In the genomic region with DNA sequence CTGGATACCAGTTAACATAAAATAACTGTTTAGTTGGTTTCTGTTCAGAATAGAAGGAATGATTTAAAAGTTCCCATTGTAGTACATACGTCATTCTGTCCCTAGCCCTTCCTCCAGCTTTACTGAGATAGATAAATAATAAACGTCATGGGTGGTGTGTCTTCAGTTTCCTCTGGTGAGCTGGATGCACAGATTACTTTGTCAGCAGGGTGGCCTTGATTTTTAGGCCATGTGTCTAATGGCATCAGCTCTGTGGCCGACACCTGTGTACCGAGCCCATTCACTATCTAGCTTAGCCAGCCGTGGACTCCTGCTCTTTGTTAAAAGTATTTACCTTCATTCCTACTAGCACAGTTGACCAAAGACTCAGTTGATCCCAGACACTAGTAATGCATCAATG, we compare ENCODE assay signal across 8 cellular contexts. TPM values are rescaled to one million over a fixed set of nuclear protein-coding genes. Genes with fewer than 3 reads are reported as not detected.
DNase-seq lines count a peak whose midpoint lies in the region; ATAC-seq and TF ChIP-seq lines count a peak whose summit lies in the region.
"Not testable (repeated sequence)": the region's sequence is repeated elsewhere in the genome, so short reads cannot be mapped to it uniquely, and the experiment has no call there.

No MANE protein-coding gene starts in this region.

- peak overlapping the region; percentile 98 for H3K27ac ChIP-seq in ACC112 (ENCODE audit: low read depth, low read length)
- peak overlapping the region; percentile 36 to 78 (median 52) for H3K27ac ChIP-seq in right lobe of liver

- TF ChIP-seq CTCF in cardiac fibroblast (IDR thresholded peaks at IDR 0.05; ENCODE audit: low read depth, low read length); right lobe of liver (IDR thresholded peaks at IDR 0.05): not testable (repeated sequence)

- not testable (repeated sequence) for H3K4me1 Mint-ChIP-seq in activated CD4-positive, alpha-beta T cell treated with anti-CD3 and anti-CD28 coated beads, Interleukin-2, amount 10 ng/mL, durations not matched to agents 24 days and 14 days

- DNase-seq in Daoy (ENCODE audit: low read depth) (peak; percentile 29), HuH-7.5 (ENCODE audit: low spot score) (peak; percentile 0), cardiac fibroblast (ENCODE audit: low read depth in 2 of 2) (peak; percentile 57 to 89), fibroblast of peridontal ligament (ENCODE audit: extremely low read depth) (peak; percentile 90), right lobe of liver (peak in 1 of 3 donors; percentile 54), smooth muscle cell of the brain vasculature (ENCODE audit: low read depth, low spot score) (peak; percentile 40)
- not testable (repeated sequence) for DNase-seq in activated CD4-positive, alpha-beta T cell treated with anti-CD3 and anti-CD28 coated beads, Interleukin-2, amount 10 ng/mL, durations not matched to agents 24 days and 14 days

- not testable (repeated sequence) for H3K9me3 ChIP-seq in right lobe of liver

- not testable (repeated sequence) for H3K79me2 ChIP-seq in ACC112 (ENCODE audit: control insufficient read depth, insufficient read depth, low read length, unreplicated experiment)

- not testable (repeated sequence) for H3K4me3 Mint-ChIP-seq in activated CD4-positive, alpha-beta T cell treated with anti-CD3 and anti-CD28 coated beads, Interleukin-2, amount 10 ng/mL, durations not matched to agents 24 days and 14 days

- H3K36me3 ChIP-seq in ACC112 (ENCODE audit: insufficient read depth, low read length); right lobe of liver: not testable (repeated sequence)

- not testable (repeated sequence) for H3K9me3 Mint-ChIP-seq in activated CD4-positive, alpha-beta T cell treated with anti-CD3 and anti-CD28 coated beads, Interleukin-2, amount 10 ng/mL, durations not matched to agents 24 days and 14 days

- not testable (repeated sequence) for H2AFZ ChIP-seq in ACC112 (ENCODE audit: low read length, unreplicated experiment)

- H3K36me3 Mint-ChIP-seq in activated CD4-positive, alpha-beta T cell treated with anti-CD3 and anti-CD28 coated beads, Interleukin-2, amount 10 ng/mL, durations not matched to agents 24 days and 14 days (ENCODE audit: low read depth) = not testable (repeated sequence)

- 49% methylated on average over 5 of the region's 5 CpGs for WGBS in right lobe of liver (ENCODE audit: insufficient coverage, low coverage, low lambda C conversion rate, missing lambda C conversion rate)

- not testable (repeated sequence) for H3K4me1 ChIP-seq in ACC112 (ENCODE audit: control insufficient read depth, insufficient read depth, low read length, unreplicated experiment); right lobe of liver

- peak; percentile 38 for TF ChIP-seq POLR2A in right lobe of liver (IDR thresholded peaks at IDR 0.05)

- ATAC-seq in right lobe of liver = peak; percentile 25 to 51 (median 38)

- H3K27ac Mint-ChIP-seq in activated CD4-positive, alpha-beta T cell treated with anti-CD3 and anti-CD28 coated beads, Interleukin-2, amount 10 ng/mL, durations not matched to agents 24 days and 14 days = peak overlapping the region; percentile 39

- H3K4me3 ChIP-seq in ACC112 (ENCODE audit: low read depth, low read length); cardiac fibroblast (replicated peaks in 1 of 2; ENCODE audit: low read depth in 2 of 2, low read length in 2 of 2); right lobe of liver: not testable (repeated sequence)

- H3K27me3 ChIP-seq in ACC112 (ENCODE audit: insufficient read depth, low read length); right lobe of liver: not testable (repeated sequence)

- intact Hi-C loops in activated CD4-positive, alpha-beta T cell treated with anti-CD3 and anti-CD28 coated beads, Interleukin-2, amount 10 ng/mL, durations not matched to agents 24 days and 14 days (cut with micrococcal nuclease); right lobe of liver (cut with DNase I): not testable (repeated sequence)

- peaks cover 21% of the 10 kb centered on the region for H3K27me3 Mint-ChIP-seq in activated CD4-positive, alpha-beta T cell treated with anti-CD3 and anti-CD28 coated beads, Interleukin-2, amount 10 ng/mL, durations not matched to agents 24 days and 14 days

RNA-seq across cellular contexts. Expression of a gene that starts 34.7 kb away (rescaled TPM):
- total RNA-seq in Daoy (2014; rRNA removed; shearing (Covaris generic)) = 1.3 and 2.6 TPM in 2 replicates
- total RNA-seq in activated CD4-positive, alpha-beta T cell treated with anti-CD3 and anti-CD28 coated beads, Interleukin-2, amount 10 ng/mL, durations not matched to agents 24 days and 14 days = 8.6 and 9.8 TPM in 2 replicates
- total RNA-seq in right lobe of liver = 10 to 100 TPM in 2 of 6 experiments, 1 to 10 TPM in 4; 6.1 to 13.3 (median 8.7) TPM
